ENCODE assay signal across 23 cellular contexts in the genomic region with DNA sequence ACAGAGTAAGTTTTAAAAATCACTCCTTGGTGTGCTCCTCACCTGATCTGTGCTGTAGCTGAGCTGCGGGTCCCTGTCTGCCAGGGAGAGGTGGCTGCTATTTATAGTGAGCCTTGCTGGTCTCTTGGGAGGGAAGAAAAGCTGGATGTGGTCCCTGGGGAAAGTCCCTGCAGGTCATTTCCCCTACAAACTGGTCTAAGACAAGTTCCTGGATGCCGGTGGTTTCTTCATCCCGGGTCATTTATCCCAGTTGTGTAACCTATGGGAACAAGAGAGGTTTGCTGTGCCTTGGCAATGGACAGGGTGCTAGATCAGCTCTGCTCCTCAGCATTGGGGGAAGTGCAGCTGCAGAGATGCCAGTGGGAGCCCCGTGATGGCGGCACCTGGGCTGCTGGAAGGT. TPM values are rescaled to one million over a fixed set of nuclear protein-coding genes. Genes with fewer than 3 reads are reported as not detected.
DNase-seq lines count a peak whose midpoint lies in the region; ATAC-seq, FAIRE-seq and TF ChIP-seq lines count a peak whose summit lies in the region.
"Had no signal": no experiment of that assay in that cellular context is flagged by ENCODE, and none has a peak within 500 bp of the region (broad histone marks: within the 10 kb centered on the region; RNA-seq: fewer than 3 reads in every experiment).

A gene (minus strand): TSS at position 108 of the 400 bp plus-strand sequence. CDS start 657 bp downstream, outside the sequence.

- POLR2A ChIA-PET in RWPE1 (lab: Yijun Ruan, JAX; ENCODE audit: low non-redundant PET), result no interaction called here

- H3K4me3 ChIP-seq in AG10803 (ENCODE audit: low read length), result no peak within 1 kb of the TSS
- H3K4me3 ChIP-seq: adrenal gland, cardiac muscle cell, GM23248, mucosa of descending colon, SJSA1 had no signal

- TF ChIP-seq CTCF in AG10803 (conservative IDR thresholded peaks at IDR 0.05; ENCODE audit: low read length) (no peak), RWPE1 (conservative IDR thresholded peaks at IDR 0.05; ENCODE audit: low read depth) (no peak), omental fat pad (IDR thresholded peaks at IDR 0.05) (no peak)

- no peak for FAIRE-seq in GM19239 (lab: Jason Lieb, UNC)
- FAIRE-seq: kidney had no signal

- ATAC-seq in omental fat pad (ENCODE audit: low FRiP score), result no peak
- ATAC-seq: foreskin keratinocyte, mucosa of descending colon, PC-3 had no signal

- H3K27ac ChIP-seq in RWPE1, result 0 out of 2 replicates have a peak within 1 kb of the TSS, but pooled peaks have one; percentile 20
- H3K27ac ChIP-seq: adrenal gland, cardiac muscle cell, foreskin keratinocyte, GM23248, SJSA1 had no signal

- CTCF ChIA-PET in RWPE1 (lab: Yijun Ruan, JAX), result no interaction called here

- DNase-seq in AG10803 (ENCODE audit: low read depth) (peak; percentile 9), RWPE1 (ENCODE audit: low spot score) (no peak), islet precursor cell (peak; percentile 39), omental fat pad (ENCODE audit: low spot score) (no peak), NCI-H1930 (lab: John Stamatoyannopoulos, UW) (no peak), GM19239 (ENCODE audit: insufficient read length, low spot score) (no peak), HuH-7 (ENCODE audit: low spot score) (no peak)
- DNase-seq in effector CD8-positive, alpha-beta T cell (lab: John Stamatoyannopoulos, UW), result no peak
- DNase-seq: activated CD4-positive, alpha-beta T cell treated with anti-CD3 and anti-CD28 coated beads for 48 hours; activated CD8-positive, alpha-beta memory T cell treated with anti-CD3 and anti-CD28 coated beads, Interleukin-2, amount 50 U/mL, for 48 hours; activated effector memory CD4-positive, alpha-beta T cell treated with anti-CD3 and anti-CD28 coated beads, Interleukin-2, amount 50 U/mL, for 16 hours; adrenal gland; C1 segment of cervical spinal cord; GM23248; kidney; mucosa of descending colon; NCI-H2227 treated with DMSO at 0.1 percent for 48 hours; PC-3 had no signal

RNA-seq across cellular contexts. Expression of the gene that starts here (rescaled TPM):
- 100 to 1,000 TPM in 3 of 4 donors, 10 to 100 TPM in 1; 37.2 to 515 (median 246) TPM for total RNA-seq in omental fat pad
- total RNA-seq: cardiac muscle cell; dermis microvascular lymphatic vessel endothelial cell; foreskin keratinocyte; GM23248; PC-3; SJSA1; T-helper 1 cell treated with Interleukin-12 subunit alpha and Interleukin-12 subunit beta and Interleukin-4 antibody, amounts not matched to agents 30 ng/mL and 1 ng/mL, for 36 hours had no signal

Comparison
In these comparisons a context has a peak if more than half of its experiments do, and no peak if none do; other contexts are left out.
1. DNase-seq: peak in AG10803 (single experiment) and islet precursor cell (single experiment); none in RWPE1 (single experiment), omental fat pad (single experiment), effector CD8-positive, alpha-beta T cell (single experiment), NCI-H1930 (0 of 2), GM19239 (single experiment) and HuH-7 (single experiment).